ENCODE assay signal across 1 cellular context in genomic region chr12:54950071-54950727, GRCh38.
TF ChIP-seq lines count a peak whose summit lies in the region.

No MANE protein-coding gene starts in this region.

TF ChIP-seq in HepG2, 621 proteins besides CTCF, POLR2A, EP300 and RAD21:
- TF ChIP-seq ZNF101 (CRISPR knock-in tag; IDR thresholded peaks at IDR 0.05; ENCODE audit: borderline replicate concordance, low read depth) (no peak), CERS6 (CRISPR knock-in tag; IDR thresholded peaks at IDR 0.05) (no peak), ISX (CRISPR knock-in tag; conservative IDR thresholded peaks at IDR 0.05) (no peak), BCLAF1 (IDR thresholded peaks at IDR 0.05) (no peak), ZNF230 (CRISPR knock-in tag; IDR thresholded peaks at IDR 0.05) (no peak), KMT2B (CRISPR knock-in tag; IDR thresholded peaks at IDR 0.05) (no peak), HNF1B (CRISPR knock-in tag; IDR thresholded peaks at IDR 0.05) (no peak), JUND (CRISPR knock-in tag; IDR thresholded peaks at IDR 0.05) (no peak), ZNF460 (CRISPR knock-in tag; IDR thresholded peaks at IDR 0.05; ENCODE audit: borderline replicate concordance) (no peak), ZNF703 (CRISPR knock-in tag; IDR thresholded peaks at IDR 0.05; ENCODE audit: borderline replicate concordance) (no peak), THAP9 (CRISPR knock-in tag; IDR thresholded peaks at IDR 0.05; ENCODE audit: borderline replicate concordance) (no peak), MXD3 (CRISPR knock-in tag; IDR thresholded peaks at IDR 0.05) (no peak), ZNF773 (CRISPR knock-in tag; IDR thresholded peaks at IDR 0.05; ENCODE audit: borderline replicate concordance) (no peak), ZGPAT (CRISPR knock-in tag; IDR thresholded peaks at IDR 0.05) (no peak)
TF ChIP-seq in HepG2: peak in this region for 0.
